Comparison of ENCODE assay signal across 30 cellular contexts in genomic region chr2:82330104-82330503, GRCh38.
"Had no signal": no experiment of that assay in that cellular context is flagged by ENCODE, and none has a peak within 500 bp of the region (broad histone marks: within the 10 kb centered on the region; RNA-seq: fewer than 3 reads in every experiment).

No MANE protein-coding gene starts in this region.

- H3K4me1 ChIP-seq: esophagus muscularis mucosa, left lung, psoas muscle, tibial artery had no signal

- H3K4me2 ChIP-seq: hepatocyte had no signal

- H3K4me1 Mint-ChIP-seq: activated naive CD8-positive, alpha-beta T cell treated with anti-CD3 and anti-CD28 coated beads for 36 hours; central memory CD8-positive, alpha-beta T cell; immature natural killer cell; naive thymus-derived CD8-positive, alpha-beta T cell had no signal

- DNase-seq: activated CD4-positive, alpha-beta T cell treated with anti-CD3 and anti-CD28 coated beads for 4 hours; activated CD4-positive, alpha-beta T cell treated with anti-CD3 and anti-CD28 coated beads, Interleukin-2, amount 50 U/mL, for 48 hours; activated CD4-positive, CD25-positive, alpha-beta regulatory T cell; activated CD8-positive, alpha-beta memory T cell treated with anti-CD3 and anti-CD28 coated beads, Interleukin-2, amount 50 U/mL, for 48 hours; activated naive CD4-positive, alpha-beta T cell treated with Interleukin-2 at 50 U/mL for 16 hours; activated naive CD8-positive, alpha-beta T cell treated with anti-CD3 and anti-CD28 coated beads for 36 hours; activated T-cell treated with anti-CD3 and anti-CD28 coated beads, Interleukin-2, amount 50 U/mL, for 4 hours; dorsolateral prefrontal cortex; effector memory CD8-positive, alpha-beta T cell; glutamatergic neuron; immature natural killer cell; left lung; naive thymus-derived CD8-positive, alpha-beta T cell; pancreas; psoas muscle; right cardiac atrium; stimulated activated CD4-positive, alpha-beta T cell treated with anti-CD3 and anti-CD28 coated beads, Interleukin-12 subunit alpha, Interleukin-12 subunit beta, amount 100 ng/mL, for 4 hours; stimulated activated CD4-positive, alpha-beta T cell treated with anti-CD3 and anti-CD28 coated beads, Interleukin-1b, Interleukin-23, amount 100 ng/mL, for 48 hours; substantia nigra; tibial artery had no signal

- H3K36me3 Mint-ChIP-seq: activated naive CD8-positive, alpha-beta T cell treated with anti-CD3 and anti-CD28 coated beads for 36 hours; immature natural killer cell; naive thymus-derived CD8-positive, alpha-beta T cell had no signal

- H3K4me3 Mint-ChIP-seq: activated naive CD8-positive, alpha-beta T cell treated with anti-CD3 and anti-CD28 coated beads for 36 hours; activated T-cell treated with anti-CD3 and anti-CD28 coated beads, Interleukin-2, amount 50 U/mL, for 4 hours; central memory CD8-positive, alpha-beta T cell; effector memory CD8-positive, alpha-beta T cell; immature natural killer cell; naive thymus-derived CD8-positive, alpha-beta T cell; stimulated activated naive CD8-positive, alpha-beta T cell treated with anti-CD3 and anti-CD28 coated beads, Interleukin-15, Interleukin-2, amounts not matched to agents 100 ng/mL and 50 ng/mL, for 24 hours had no signal

- H3K79me2 ChIP-seq: hepatocyte had no signal

- H3K27me3 Mint-ChIP-seq: activated naive CD8-positive, alpha-beta T cell treated with anti-CD3 and anti-CD28 coated beads for 36 hours; central memory CD8-positive, alpha-beta T cell; effector memory CD8-positive, alpha-beta T cell; naive thymus-derived CD8-positive, alpha-beta T cell; stimulated activated naive CD8-positive, alpha-beta T cell treated with anti-CD3 and anti-CD28 coated beads, Interleukin-15, Interleukin-2, amounts not matched to agents 100 ng/mL and 50 ng/mL, for 24 hours had no signal

- H2AFZ ChIP-seq: hepatocyte had no signal

- FAIRE-seq: astrocyte, colon, frontal cortex, pancreas had no signal

- H3K4me3 ChIP-seq: dorsolateral prefrontal cortex, esophagus muscularis mucosa, hepatocyte, left lung, lung, pancreas, psoas muscle, tibial artery had no signal

- H3K27ac Mint-ChIP-seq: activated naive CD8-positive, alpha-beta T cell treated with anti-CD3 and anti-CD28 coated beads for 36 hours; activated T-helper 2 cell treated with anti-CD3 and anti-CD28 coated beads, Interferon-gamma antibody, Interleukin-2, Interleukin-4, amounts not matched to agents 10 μg/mL and 5 μg/mL and 100 μg/mL, durations not matched to agents 14 hours and 24 hours and 36 hours; effector memory CD8-positive, alpha-beta T cell; immature natural killer cell; naive thymus-derived CD8-positive, alpha-beta T cell; stimulated activated naive CD8-positive, alpha-beta T cell treated with anti-CD3 and anti-CD28 coated beads, Interleukin-15, Interleukin-2, amounts not matched to agents 100 ng/mL and 50 ng/mL, for 24 hours had no signal

- H3K27me3 ChIP-seq: dorsolateral prefrontal cortex, esophagus muscularis mucosa, hepatocyte, left lung, neutrophil, pancreas, tibial artery had no signal

- H3K36me3 ChIP-seq: esophagus muscularis mucosa, left lung, neutrophil, pancreas, tibial artery had no signal

- H3K27ac ChIP-seq: dorsolateral prefrontal cortex, esophagus muscularis mucosa, hepatocyte, left lung, neutrophil, pancreas, psoas muscle, tibial artery had no signal

- H3K9me3 ChIP-seq: esophagus muscularis mucosa, neutrophil, pancreas, psoas muscle, tibial artery had no signal

- ATAC-seq: activated T-cell treated with anti-CD3 and anti-CD28 coated beads, Interleukin-2, amount 50 U/mL, for 4 hours; effector memory CD8-positive, alpha-beta T cell; left lung; naive thymus-derived CD8-positive, alpha-beta T cell; pancreas; psoas muscle; right cardiac atrium had no signal
